In the genomic region with DNA sequence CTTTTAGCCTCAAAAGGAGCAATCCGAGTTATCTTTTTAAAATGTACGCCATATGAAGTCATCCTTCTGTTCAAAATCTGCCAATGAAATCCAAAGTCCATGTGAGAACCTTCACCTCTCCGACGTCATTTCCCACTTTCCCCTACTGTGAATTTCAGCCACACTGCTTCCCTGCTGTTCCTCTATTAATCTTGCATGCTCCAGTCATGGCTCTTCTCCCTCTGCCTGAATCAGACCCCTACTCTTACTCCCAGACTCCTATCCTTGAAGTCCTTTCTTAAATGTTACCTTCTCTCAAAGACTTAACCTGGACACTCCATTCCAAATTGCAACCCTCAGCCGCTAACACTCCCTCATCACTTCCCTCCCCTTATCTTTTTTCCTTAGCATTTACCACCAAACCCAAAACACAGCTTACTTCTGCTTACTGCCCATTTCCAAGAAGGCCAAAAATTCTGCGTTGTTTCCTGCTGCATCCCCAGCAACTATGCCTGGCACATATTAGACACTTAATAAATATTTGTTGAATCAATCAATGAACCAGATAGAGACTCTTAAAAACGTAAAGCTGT, we compare ENCODE assay signal across 1 cellular context.
TF ChIP-seq lines count a peak whose summit lies in the region.

No MANE protein-coding gene starts in this region.

TF ChIP-seq in endothelial cell of umbilical vein, 7 proteins besides CTCF, POLR2A, EP300 and RAD21:
- TF ChIP-seq MYC (IDR thresholded peaks at IDR 0.05; ENCODE audit: low read depth, low read length) = no peak
- TF ChIP-seq JUN (IDR thresholded peaks at IDR 0.05; ENCODE audit: borderline replicate concordance, insufficient read depth, insufficient read length, low read depth) = no peak
- TF ChIP-seq GATA2 (IDR thresholded peaks at IDR 0.05; ENCODE audit: insufficient read depth, insufficient read length, low read depth, low read length) = no peak
- no peak for TF ChIP-seq POLR2AphosphoS5 (IDR thresholded peaks at IDR 0.05; ENCODE audit: insufficient read depth, low read depth, low read length)
- TF ChIP-seq EZH2 (IDR thresholded peaks at IDR 0.05; ENCODE audit: borderline replicate concordance, low read depth, low read length, severe bottlenecking) = no peak
- no peak for TF ChIP-seq FOS (IDR thresholded peaks at IDR 0.05; ENCODE audit: borderline replicate concordance, insufficient read depth, low read length)
- TF ChIP-seq, protein P1, sequence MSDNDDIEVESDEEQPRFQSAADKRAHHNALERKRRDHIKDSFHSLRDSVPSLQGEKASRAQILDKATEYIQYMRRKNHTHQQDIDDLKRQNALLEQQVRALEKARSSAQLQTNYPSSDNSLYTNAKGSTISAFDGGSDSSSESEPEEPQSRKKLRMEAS (IDR thresholded peaks at IDR 0.05; ENCODE audit: insufficient read depth, insufficient read length) = no peak
